Comparison of ENCODE assay signal across 22 cellular contexts in genomic region chr17:59688008-59688407, GRCh38. TPM values are rescaled to one million over a fixed set of nuclear protein-coding genes. Genes with fewer than 3 reads are reported as not detected.
DNase-seq lines count a peak whose midpoint lies in the region; TF ChIP-seq lines count a peak whose summit lies in the region.
"Had no signal": no experiment of that assay in that cellular context is flagged by ENCODE, and none has a peak within 500 bp of the region (broad histone marks: within the 10 kb centered on the region; RNA-seq: fewer than 3 reads in every experiment).

No MANE protein-coding gene starts in this region.

- no peaks in the 10 kb centered on the region for H3K27me3 ChIP-seq in adipocyte (replicated peaks; ENCODE audit: control insufficient read depth, insufficient read depth, low read length)
- H3K27me3 ChIP-seq in neutrophil = no peaks in the 10 kb centered on the region
- H3K27me3 ChIP-seq: body of pancreas, upper lobe of right lung had no signal

- H3K4me3 Mint-ChIP-seq in activated T-cell treated with anti-CD3 and anti-CD28 coated beads, Interleukin-2, amount 50 U/mL, for 24 hours = no peak overlapping the region
- H3K4me3 Mint-ChIP-seq in HFFc6 = no peak overlapping the region
- H3K4me3 Mint-ChIP-seq: CD8-positive, alpha-beta memory T cell; neural crest cell had no signal

- no peak for TF ChIP-seq CTCF in HFFc6 (IDR thresholded peaks at IDR 0.05)
- no peak for TF ChIP-seq CTCF in neutrophil (IDR thresholded peaks at IDR 0.05)

- H3K4me1 Mint-ChIP-seq in activated T-cell treated with anti-CD3 and anti-CD28 coated beads, Interleukin-2, amount 50 U/mL, for 24 hours (ENCODE audit: low read depth) = peaks cover 27% of the 10 kb centered on the region
- peaks cover 31% of the 10 kb centered on the region for H3K4me1 Mint-ChIP-seq in HFFc6 (ENCODE audit: low read depth)
- H3K4me1 Mint-ChIP-seq: neural crest cell had no signal

- DNase-seq in activated T-cell treated with anti-CD3 and anti-CD28 coated beads, Interleukin-2, amount 50 U/mL, for 24 hours = no peak
- DNase-seq in activated T-cell treated with anti-CD3 and anti-CD28 coated beads for 4 hours (no peak), HFFc6 (no peak), adipocyte (ENCODE audit: low read depth) (peak; percentile 21), NCI-H146 treated with DMSO at 0.1 percent for 48 hours (lab: John Stamatoyannopoulos, UW; ENCODE audit: unreplicated experiment) (no peak), T-helper 1 cell (no peak), dedifferentiated amniotic fluid mesenchymal stem cell (ENCODE audit: extremely low spot score) (no peak)
- DNase-seq: activated CD4-positive, alpha-beta T cell treated with anti-CD3 and anti-CD28 coated beads, Interleukin-2, amount 50 U/mL, for 48 hours; activated effector memory CD4-positive, alpha-beta T cell treated with Interleukin-2 at 50 U/mL for 16 hours; body of pancreas; CD8-positive, alpha-beta memory T cell; DND-41; H7; KG1; NCI-H1092; NCI-H2107; NCI-H526 treated with DMSO at 0.1 percent for 48 hours; SK-N-SH; stimulated activated naive CD4-positive, alpha-beta T cell treated with Interleukin-2 at 50 U/mL for 16 hours; upper lobe of right lung had no signal

- peaks cover 13% of the 10 kb centered on the region for H3K4me1 ChIP-seq in adipocyte (ENCODE audit: control insufficient read depth, insufficient read depth, low read length)
- H3K4me1 ChIP-seq in neutrophil (ENCODE audit: control insufficient read depth in 1 of 2, insufficient read depth in 1 of 2, low read depth in 1 of 2, low read length in 1 of 2) = no peaks in the 10 kb centered on the region
- H3K4me1 ChIP-seq: body of pancreas, upper lobe of right lung had no signal

- no peak overlapping the region for H3K4me3 ChIP-seq in adipocyte (ENCODE audit: low read length)
- H3K4me3 ChIP-seq in neutrophil (ENCODE audit: low read depth in 1 of 2, low read length in 1 of 2) = no peak overlapping the region
- H3K4me3 ChIP-seq: body of pancreas, upper lobe of right lung had no signal

- H3K9ac ChIP-seq in adipocyte (ENCODE audit: low read length) = peak overlapping the region; percentile 11
- H3K9ac ChIP-seq: SK-N-SH had no signal

- peak overlapping the region; percentile 71 for H3K27ac Mint-ChIP-seq in activated T-cell treated with anti-CD3 and anti-CD28 coated beads, Interleukin-2, amount 50 U/mL, for 24 hours
- H3K27ac Mint-ChIP-seq in HFFc6 = peak overlapping the region; percentile 78

- H3K36me3 ChIP-seq in adipocyte (ENCODE audit: control insufficient read depth, insufficient read depth, low read length, severe bottlenecking) (peaks cover 97% of the 10 kb centered on the region), neutrophil (peaks cover 90% of the 10 kb centered on the region)

- H3K27me3 Mint-ChIP-seq in activated T-cell treated with anti-CD3 and anti-CD28 coated beads, Interleukin-2, amount 50 U/mL, for 24 hours = no peaks in the 10 kb centered on the region
- H3K27me3 Mint-ChIP-seq in HFFc6 (ENCODE audit: insufficient read depth) = peaks cover 7% of the 10 kb centered on the region
- H3K27me3 Mint-ChIP-seq: CD8-positive, alpha-beta memory T cell had no signal

- H3K9me3 Mint-ChIP-seq in activated T-cell treated with anti-CD3 and anti-CD28 coated beads, Interleukin-2, amount 50 U/mL, for 24 hours = no peaks in the 10 kb centered on the region
- H3K9me3 Mint-ChIP-seq in HFFc6 = no peaks in the 10 kb centered on the region
- H3K9me3 Mint-ChIP-seq: CD8-positive, alpha-beta memory T cell; neural crest cell had no signal

- peaks cover 95% of the 10 kb centered on the region for H3K36me3 Mint-ChIP-seq in activated T-cell treated with anti-CD3 and anti-CD28 coated beads, Interleukin-2, amount 50 U/mL, for 24 hours (ENCODE audit: low read depth)
- H3K36me3 Mint-ChIP-seq in HFFc6 (ENCODE audit: low read depth) = peaks cover 70% of the 10 kb centered on the region

- no peaks in the 10 kb centered on the region for H3K9me3 ChIP-seq in adipocyte (ENCODE audit: control insufficient read depth, low read length)
- H3K9me3 ChIP-seq in neutrophil = no peaks in the 10 kb centered on the region
- H3K9me3 ChIP-seq: body of pancreas, SK-N-SH, upper lobe of right lung had no signal

- H3K27ac ChIP-seq in neutrophil = peak overlapping the region; percentile 43
- H3K27ac ChIP-seq: body of pancreas, upper lobe of right lung had no signal

RNA-seq across cellular contexts. Expression of gene PTRH2, which starts 19.2 kb away (rescaled TPM):
- total RNA-seq in HFFc6 (2021; fragmentation: NEBNext Ultra II Directional; extraction: Animal tissue kit (Norgen Biotek cat#: 25700)) = 10 to 100 TPM; 20.7 to 31.8 (median 23.0) TPM

RNA-seq across cellular contexts. Expression of gene VMP1, which starts 19.4 kb away (rescaled TPM):
- total RNA-seq in HFFc6 (2021; fragmentation: NEBNext Ultra II Directional; extraction: Animal tissue kit (Norgen Biotek cat#: 25700)) = 100 to 1,000 TPM; 121 to 155 (median 149) TPM
